ENCODE assay signal across 8 cellular contexts in the genomic region with DNA sequence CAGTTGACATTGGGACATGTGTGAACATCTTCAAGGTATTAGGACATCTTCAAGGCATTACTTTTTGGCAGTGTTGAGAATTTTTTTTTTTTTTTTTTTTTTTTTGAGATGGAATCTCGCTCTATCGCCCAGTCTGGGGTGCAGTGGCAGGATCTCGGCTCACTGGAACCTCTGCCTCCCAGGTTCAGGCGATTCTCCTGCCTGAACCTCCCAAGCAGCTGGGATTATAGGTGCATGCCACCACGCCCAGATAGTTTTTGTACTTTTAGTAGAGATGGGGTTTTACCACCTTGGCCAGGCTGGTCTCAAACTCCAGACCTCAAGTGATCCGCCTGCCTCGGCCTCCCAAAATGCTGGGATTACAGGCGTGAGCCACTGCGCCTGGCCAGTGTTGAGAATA. TPM values are rescaled to one million over a fixed set of nuclear protein-coding genes. Genes with fewer than 3 reads are reported as not detected.
DNase-seq lines count a peak whose midpoint lies in the region; ATAC-seq, FAIRE-seq and TF ChIP-seq lines count a peak whose summit lies in the region.
"Not testable (repeated sequence)": the region's sequence is repeated elsewhere in the genome, so short reads cannot be mapped to it uniquely, and the experiment has no call there.

No MANE protein-coding gene starts in this region.

- not testable (repeated sequence) for H3K27ac ChIP-seq in CD4-positive, alpha-beta T cell (ENCODE audit: low read depth, low read length); astrocyte (ENCODE audit: low read depth, low read length); HepG2 (ENCODE audit: extremely low read length, insufficient read depth, low read length); osteoblast (ENCODE audit: low read depth, low read length); thoracic aorta
- H3K27ac ChIP-seq in KMS-11 (peak overlapping the region; percentile 98), VCaP (peak overlapping the region; percentile 98; the same call in 1 of the 2 replicates), esophagus squamous epithelium (peak overlapping the region in 3 of 4 donors; percentile 33 to 96 (median 37))

- H3K27me3 Mint-ChIP-seq in CD4-positive, alpha-beta T cell; astrocyte (ENCODE audit: low read depth, unreplicated experiment): not testable (repeated sequence)

- CTCF ChIA-PET in CD4-positive, alpha-beta T cell (lab: Charles Lee); HepG2 (lab: Yijun Ruan, JAX; ENCODE audit: low intra/inter-chr PET ratio, low total read pairs): not testable (repeated sequence)

- H3K4me3 Mint-ChIP-seq in CD4-positive, alpha-beta T cell, result peak overlapping the region; percentile 85
- H3K4me3 Mint-ChIP-seq in astrocyte (ENCODE audit: unreplicated experiment), result peak overlapping the region; percentile 86

- H3K4me2 ChIP-seq in KMS-11 (peak overlapping the region; percentile 100), astrocyte (ENCODE audit: low read length) (peak overlapping the region; percentile 91), HepG2 (ENCODE audit: low read depth, low read length) (peak overlapping the region; percentile 76), osteoblast (ENCODE audit: insufficient read depth, low read length) (peak overlapping the region; percentile 92)

- not testable (repeated sequence) for H3K9me3 ChIP-seq in CD4-positive, alpha-beta T cell (ENCODE audit: control insufficient read depth, low read length); astrocyte (ENCODE audit: insufficient read depth, low read depth, low read length); esophagus squamous epithelium; HepG2 (ENCODE audit: low read length); osteoblast (ENCODE audit: low read depth, low read length); thoracic aorta

- H3K79me2 ChIP-seq in KMS-11 (ENCODE audit: insufficient read depth, low read depth), result peaks cover 100% of the 10 kb centered on the region
- peaks cover 100% of the 10 kb centered on the region for H3K79me2 ChIP-seq in astrocyte (ENCODE audit: insufficient read depth, low read length)
- peaks cover 99% of the 10 kb centered on the region for H3K79me2 ChIP-seq in HepG2 (ENCODE audit: insufficient read depth, low read length)
- peaks cover 99% of the 10 kb centered on the region for H3K79me2 ChIP-seq in osteoblast (ENCODE audit: insufficient read depth, low read length)

- not testable (repeated sequence) for DNase-seq in CD4-positive, alpha-beta T cell; astrocyte (ENCODE audit: low read depth); esophagus squamous epithelium (lab: John Stamatoyannopoulos, UW); HepG2 (ENCODE audit: low spot score); osteoblast (ENCODE audit: insufficient read length, low spot score, missing footprints); thoracic aorta (ENCODE audit: low spot score)

- in situ Hi-C loops in HepG2 (cut with HindIII; ENCODE audit: extremely low pct_ligation_motif_present, low pct_unique_long_range_greater_than_20kb), result not testable (repeated sequence)

- not testable (repeated sequence) for TF ChIP-seq CTCF in CD4-positive, alpha-beta T cell (IDR thresholded peaks at IDR 0.05); KMS-11 (conservative IDR thresholded peaks at IDR 0.05; ENCODE audit: low read depth, low read length); VCaP (conservative IDR thresholded peaks at IDR 0.05); astrocyte (IDR thresholded peaks at IDR 0.05; ENCODE audit: insufficient read depth, low read depth, low read length); esophagus squamous epithelium (IDR thresholded peaks at IDR 0.05); HepG2 (CRISPR knock-in tag; IDR thresholded peaks at IDR 0.05); osteoblast (IDR thresholded peaks at IDR 0.05; ENCODE audit: extremely low read depth, low read depth, low read length); thoracic aorta (IDR thresholded peaks at IDR 0.05)

- not testable (repeated sequence) for H2AFZ ChIP-seq in KMS-11 (ENCODE audit: low read depth); astrocyte (ENCODE audit: low read depth, low read length); HepG2 (ENCODE audit: low read length); osteoblast (ENCODE audit: low read length)

- POLR2A ChIA-PET in CD4-positive, alpha-beta T cell (lab: Charles Lee), result interaction anchor here (1.6 kb wide), 1 partner anchor 51 kb away, joined by 4 read pairs; a partner anchor contains a TSS
- POLR2A ChIA-PET in HepG2 (lab: Yijun Ruan, JAX), result not testable (repeated sequence)

- intact Hi-C loops in CD4-positive, alpha-beta T cell (cut with DNase I, micrococcal nuclease), result loop anchor here in 1 of 2 experiments (10.0 kb wide), 2 partner anchors 326 to 946 kb away; no protein-coding TSS in a partner anchor
- intact Hi-C loops in esophagus squamous epithelium (cut with DNase I), result loop anchor here (10.0 kb wide), 1 partner anchor 686 kb away; no protein-coding TSS in a partner anchor
- intact Hi-C loops in HepG2 (cut with micrococcal nuclease; ENCODE audit: unreplicated experiment), result not testable (repeated sequence)

- peak overlapping the region; percentile 94 for H3K9ac ChIP-seq in KMS-11
- H3K9ac ChIP-seq in astrocyte (ENCODE audit: low read length); HepG2 (ENCODE audit: insufficient read depth, low read depth, low read length): not testable (repeated sequence)

- not testable (repeated sequence) for ATAC-seq in CD4-positive, alpha-beta T cell (ENCODE audit: poor library complexity); HepG2; thoracic aorta (ENCODE audit: insufficient number of reproducible peaks, low FRiP score, low read depth)

- WGBS in esophagus squamous epithelium, 2 donors, result 50 to 86% methylated on average over 4 to 9 of the region's 9 CpGs
- WGBS in HepG2 (ENCODE audit: low lambda C conversion rate), result 95% methylated on average over 9 of the region's 9 CpGs

- peaks cover 26% of the 10 kb centered on the region for H4K20me1 ChIP-seq in KMS-11 (ENCODE audit: insufficient read depth)
- H4K20me1 ChIP-seq in astrocyte (ENCODE audit: insufficient read depth, low read length), result peaks cover 92% of the 10 kb centered on the region
- peaks cover 64% of the 10 kb centered on the region for H4K20me1 ChIP-seq in HepG2 (ENCODE audit: insufficient read depth, low read length)
- peaks cover 61% of the 10 kb centered on the region for H4K20me1 ChIP-seq in osteoblast (ENCODE audit: insufficient read depth, low read length)

- FAIRE-seq in astrocyte (lab: Jason Lieb, UNC); HepG2 (lab: Jason Lieb, UNC): not testable (repeated sequence)

- not testable (repeated sequence) for TF ChIP-seq EP300 in HepG2 (IDR thresholded peaks at IDR 0.05; ENCODE audit: low read depth in 2 of 2, low read length in 2 of 2); HepG2 (CRISPR knock-in tag; IDR thresholded peaks at IDR 0.05; ENCODE audit: borderline replicate concordance)

- H3K4me1 ChIP-seq in KMS-11 (ENCODE audit: low read depth, poor library complexity, severe bottlenecking), result peaks cover 47% of the 10 kb centered on the region
- H3K4me1 ChIP-seq in astrocyte (ENCODE audit: insufficient read depth, low read length), result not testable (repeated sequence)
- peaks cover 7 to 72% (median 28%) of the 10 kb centered on the region in 3 donors for H3K4me1 ChIP-seq in esophagus squamous epithelium
- peaks cover 49% of the 10 kb centered on the region for H3K4me1 ChIP-seq in HepG2 (ENCODE audit: insufficient read depth, low read length)
- H3K4me1 ChIP-seq in osteoblast (ENCODE audit: insufficient read depth, low read length), result peaks cover 26% of the 10 kb centered on the region
- H3K4me1 ChIP-seq in thoracic aorta (ENCODE audit: control insufficient read depth in 1 of 2, low read depth in 2 of 2), result peaks cover 23 to 51% of the 10 kb centered on the region in 2 donors

- not testable (repeated sequence) for TF ChIP-seq RAD21 in HepG2 (CRISPR knock-in tag; IDR thresholded peaks at IDR 0.05)

- not testable (repeated sequence) for H3K27me3 ChIP-seq in CD4-positive, alpha-beta T cell (ENCODE audit: control insufficient read depth, insufficient read depth, low read length); KMS-11 (ENCODE audit: insufficient read depth, low read depth); astrocyte (ENCODE audit: insufficient read depth, low read length); esophagus squamous epithelium; HepG2 (ENCODE audit: control insufficient read depth in 1 of 2, insufficient read depth in 2 of 2, low read length in 2 of 2); osteoblast (ENCODE audit: insufficient read depth, low read length); thoracic aorta (replicated peaks; ENCODE audit: insufficient read depth)

- not testable (repeated sequence) for H3K9me3 Mint-ChIP-seq in CD4-positive, alpha-beta T cell; astrocyte (ENCODE audit: unreplicated experiment)

- H3K4me3 ChIP-seq in KMS-11 (IDR thresholded peaks at IDR 0.05; ENCODE audit: insufficient read depth, low read depth, low read length); astrocyte (ENCODE audit: insufficient read depth, low read depth, low read length); HepG2 (replicated peaks in 1 of 3; ENCODE audit: insufficient read depth in 1 of 3, low read depth in 2 of 3, low read length in 3 of 3); osteoblast (ENCODE audit: insufficient read depth, low read length): not testable (repeated sequence)
- H3K4me3 ChIP-seq in esophagus squamous epithelium (peak overlapping the region in 3 of 4 donors; percentile 92 to 97 (median 92)), thoracic aorta (peak overlapping the region; percentile 94)

- peaks cover 82% of the 10 kb centered on the region for H3K4me1 Mint-ChIP-seq in CD4-positive, alpha-beta T cell (ENCODE audit: low read depth)
- H3K4me1 Mint-ChIP-seq in astrocyte (ENCODE audit: low read depth, unreplicated experiment), result peaks cover 23% of the 10 kb centered on the region

- TF ChIP-seq POLR2A in esophagus squamous epithelium (IDR thresholded peaks at IDR 0.05); HepG2 (IDR thresholded peaks at IDR 0.05; ENCODE audit: insufficient read depth in 1 of 2, low read depth in 2 of 2, low read length in 2 of 2): not testable (repeated sequence)

- not testable (repeated sequence) for BruUV-seq in HepG2 (replicated peaks; lab: Mats Ljungman, UMichigan)

- H3K36me3 Mint-ChIP-seq in CD4-positive, alpha-beta T cell (ENCODE audit: low read depth), result peaks cover 48% of the 10 kb centered on the region
- not testable (repeated sequence) for H3K36me3 Mint-ChIP-seq in astrocyte (ENCODE audit: low read depth, unreplicated experiment)

- peak overlapping the region; percentile 66 for H3K27ac Mint-ChIP-seq in CD4-positive, alpha-beta T cell
- not testable (repeated sequence) for H3K27ac Mint-ChIP-seq in astrocyte (ENCODE audit: unreplicated experiment)

- peaks cover 20% of the 10 kb centered on the region; the same call in 1 of the 2 replicates for H3K36me3 ChIP-seq in KMS-11 (ENCODE audit: insufficient read depth)
- not testable (repeated sequence) for H3K36me3 ChIP-seq in astrocyte (ENCODE audit: insufficient read depth, low read length); esophagus squamous epithelium; HepG2 (replicated peaks in 1 of 2; ENCODE audit: control insufficient read depth in 1 of 2, insufficient read depth in 2 of 2, low read length in 2 of 2); osteoblast (ENCODE audit: insufficient read depth, low read length); thoracic aorta

RNA-seq across cellular contexts. Expression of a gene that starts 5.7 kb away (rescaled TPM):
- 10 to 100 TPM; 79.8 to 86.0 TPM for total RNA-seq in CD4-positive, alpha-beta T cell
- total RNA-seq in astrocyte (90.3 and 99.2 TPM in 2 replicates), esophagus squamous epithelium (100 to 1,000 TPM in 1 of 4 donors, 10 to 100 TPM in 3; 27.9 to 131 (median 68.1) TPM), HepG2 (2016; rRNA removed; fragmentation: Illumina TruSeq; extraction: Trizol) (53.4 and 61.3 TPM in 2 replicates), osteoblast (169 and 193 TPM in 2 replicates), thoracic aorta (100 to 1,000 TPM; 146 to 168 TPM)
- total RNA-seq in HepG2 (2016; cell fraction: cytosol; rRNA removed; fragmentation: Illumina TruSeq; extraction: Trizol; ENCODE audit: low read depth), result 82.4 and 88.0 TPM in 2 replicates
- total RNA-seq in HepG2 (2016; cell fraction: insoluble cytoplasmic fraction; rRNA removed; fragmentation: Illumina TruSeq; extraction: Trizol), result 47.2 and 66.2 TPM in 2 replicates
- total RNA-seq in HepG2 (2016; cell fraction: membrane; rRNA removed; fragmentation: Illumina TruSeq; extraction: Trizol), result 81.1 and 107 TPM in 2 replicates
- 127 and 136 TPM in 2 replicates for total RNA-seq in HepG2 (2016; cell fraction: nucleus; rRNA removed; fragmentation: Illumina TruSeq; extraction: Trizol)
- 21.4 and 30.3 TPM in 2 replicates for polyA plus RNA-seq in HepG2 (2011; rRNA removed)
- polyA plus RNA-seq in HepG2 (2011; cell fraction: cytosol; rRNA removed), result 7.0 and 9.2 TPM in 2 replicates
- polyA plus RNA-seq in HepG2 (2011; cell fraction: nucleus; rRNA removed), result 16.9 and 17.8 TPM in 2 replicates
- 34.8 and 38.6 TPM in 2 replicates for polyA plus RNA-seq in HepG2 (2012)
- polyA plus RNA-seq in HepG2 (2016; cell fraction: cytosol; fragmentation: Illumina TruSeq; extraction: Trizol; ENCODE audit: low read depth), result 34.1 and 35.2 TPM in 2 replicates
- 41.9 and 43.9 TPM in 2 replicates for polyA plus RNA-seq in HepG2 (2016; cell fraction: insoluble cytoplasmic fraction; fragmentation: Illumina TruSeq; extraction: Trizol; ENCODE audit: low read depth)
- polyA plus RNA-seq in HepG2 (2016; cell fraction: membrane; fragmentation: Illumina TruSeq; extraction: Trizol; ENCODE audit: low read depth), result 60.0 and 64.3 TPM in 2 replicates
- polyA plus RNA-seq in HepG2 (2016; cell fraction: nucleus; fragmentation: Illumina TruSeq; extraction: Trizol; ENCODE audit: insufficient read depth, low read depth), result 62.6 and 63.9 TPM in 2 replicates
- 18.6 and 85.7 TPM in 2 replicates for polyA minus RNA-seq in HepG2 (2011; rRNA and poly(A)+ RNA removed; ENCODE audit: low replicate concordance)
- 43.6 and 59.8 TPM in 2 replicates for polyA minus RNA-seq in HepG2 (2011; cell fraction: cytosol; rRNA and poly(A)+ RNA removed)
- polyA minus RNA-seq in HepG2 (2011; cell fraction: nucleus; rRNA and poly(A)+ RNA removed), result 255 and 302 TPM in 2 replicates

RNA-seq across cellular contexts. Expression of a gene that starts 5.8 kb away (rescaled TPM):
- total RNA-seq in CD4-positive, alpha-beta T cell, result under 1 TPM; 0.33 to 0.36 TPM
- total RNA-seq in astrocyte, result 1.4 and 1.5 TPM in 2 replicates
- under 1 TPM; 0.11 to 0.91 (median 0.40) TPM for total RNA-seq in esophagus squamous epithelium
- 0.39 and 0.44 TPM in 2 replicates for total RNA-seq in HepG2 (2016; rRNA removed; fragmentation: Illumina TruSeq; extraction: Trizol)
- 0.53 and 0.61 TPM in 2 replicates for total RNA-seq in HepG2 (2016; cell fraction: cytosol; rRNA removed; fragmentation: Illumina TruSeq; extraction: Trizol; ENCODE audit: low read depth)
- 0.45 and 0.46 TPM in 2 replicates for total RNA-seq in HepG2 (2016; cell fraction: insoluble cytoplasmic fraction; rRNA removed; fragmentation: Illumina TruSeq; extraction: Trizol)
- 0.68 and 0.76 TPM in 2 replicates for total RNA-seq in HepG2 (2016; cell fraction: membrane; rRNA removed; fragmentation: Illumina TruSeq; extraction: Trizol)
- total RNA-seq in HepG2 (2016; cell fraction: nucleus; rRNA removed; fragmentation: Illumina TruSeq; extraction: Trizol), result 0.56 and 0.63 TPM in 2 replicates
- 0.08 and 0.12 TPM in 2 replicates for polyA plus RNA-seq in HepG2 (2011; rRNA removed)
- 0.12 and 0.14 TPM in 2 replicates for polyA plus RNA-seq in HepG2 (2011; cell fraction: cytosol; rRNA removed)
- 0.19 and 0.23 TPM in 2 replicates for polyA plus RNA-seq in HepG2 (2011; cell fraction: nucleus; rRNA removed)
- 0.15 and 0.34 TPM in 2 replicates for polyA plus RNA-seq in HepG2 (2012)
- 0.06 and 0.10 TPM in 2 replicates for polyA plus RNA-seq in HepG2 (2016; cell fraction: cytosol; fragmentation: Illumina TruSeq; extraction: Trizol; ENCODE audit: low read depth)
- polyA plus RNA-seq in HepG2 (2016; cell fraction: insoluble cytoplasmic fraction; fragmentation: Illumina TruSeq; extraction: Trizol; ENCODE audit: low read depth), result 0.38 and 0.51 TPM in 2 replicates
- 0.28 and 0.29 TPM in 2 replicates for polyA plus RNA-seq in HepG2 (2016; cell fraction: membrane; fragmentation: Illumina TruSeq; extraction: Trizol; ENCODE audit: low read depth)
- polyA plus RNA-seq in HepG2 (2016; cell fraction: nucleus; fragmentation: Illumina TruSeq; extraction: Trizol; ENCODE audit: insufficient read depth, low read depth), result 0.27 TPM in 2 replicates
- polyA minus RNA-seq in HepG2 (2011; rRNA and poly(A)+ RNA removed; ENCODE audit: low replicate concordance), result 0.64 and 3.7 TPM in 2 replicates
- 0.20 and 0.35 TPM in 2 replicates for polyA minus RNA-seq in HepG2 (2011; cell fraction: cytosol; rRNA and poly(A)+ RNA removed)
- polyA minus RNA-seq in HepG2 (2011; cell fraction: nucleus; rRNA and poly(A)+ RNA removed), result 0.75 and 1.0 TPM in 2 replicates
- 0.59 and 0.72 TPM in 2 replicates for total RNA-seq in osteoblast
- under 1 TPM; 0.14 TPM for total RNA-seq in thoracic aorta

RNA-seq across cellular contexts. Expression of a gene that starts 51.1 kb away (rescaled TPM):
- total RNA-seq in CD4-positive, alpha-beta T cell, result 10 to 100 TPM; 33.7 to 38.7 TPM
- total RNA-seq in astrocyte (71.0 and 72.5 TPM in 2 replicates), esophagus squamous epithelium (10 to 100 TPM; 22.3 to 30.1 (median 26.2) TPM), HepG2 (2016; rRNA removed; fragmentation: Illumina TruSeq; extraction: Trizol) (23.2 and 28.2 TPM in 2 replicates), osteoblast (43.8 and 43.9 TPM in 2 replicates), thoracic aorta (10 to 100 TPM; 25.3 to 29.1 TPM)
- 4.1 and 4.4 TPM in 2 replicates for total RNA-seq in HepG2 (2016; cell fraction: cytosol; rRNA removed; fragmentation: Illumina TruSeq; extraction: Trizol; ENCODE audit: low read depth)
- 20.5 and 28.2 TPM in 2 replicates for total RNA-seq in HepG2 (2016; cell fraction: insoluble cytoplasmic fraction; rRNA removed; fragmentation: Illumina TruSeq; extraction: Trizol)
- 9.8 and 11.6 TPM in 2 replicates for total RNA-seq in HepG2 (2016; cell fraction: membrane; rRNA removed; fragmentation: Illumina TruSeq; extraction: Trizol)
- 31.5 and 36.1 TPM in 2 replicates for total RNA-seq in HepG2 (2016; cell fraction: nucleus; rRNA removed; fragmentation: Illumina TruSeq; extraction: Trizol)
- 13.2 and 14.9 TPM in 2 replicates for polyA plus RNA-seq in HepG2 (2011; rRNA removed)
- 5.7 and 10.9 TPM in 2 replicates for polyA plus RNA-seq in HepG2 (2011; cell fraction: cytosol; rRNA removed)
- 9.2 and 13.6 TPM in 2 replicates for polyA plus RNA-seq in HepG2 (2011; cell fraction: nucleus; rRNA removed)
- polyA plus RNA-seq in HepG2 (2012), result 28.9 and 35.5 TPM in 2 replicates
- polyA plus RNA-seq in HepG2 (2016; cell fraction: cytosol; fragmentation: Illumina TruSeq; extraction: Trizol; ENCODE audit: low read depth), result 1.4 and 1.9 TPM in 2 replicates
- polyA plus RNA-seq in HepG2 (2016; cell fraction: insoluble cytoplasmic fraction; fragmentation: Illumina TruSeq; extraction: Trizol; ENCODE audit: low read depth), result 15.9 and 16.5 TPM in 2 replicates
- 5.1 and 5.7 TPM in 2 replicates for polyA plus RNA-seq in HepG2 (2016; cell fraction: membrane; fragmentation: Illumina TruSeq; extraction: Trizol; ENCODE audit: low read depth)
- polyA plus RNA-seq in HepG2 (2016; cell fraction: nucleus; fragmentation: Illumina TruSeq; extraction: Trizol; ENCODE audit: insufficient read depth, low read depth), result 35.9 and 37.6 TPM in 2 replicates
- 8.2 and 36.0 TPM in 2 replicates for polyA minus RNA-seq in HepG2 (2011; rRNA and poly(A)+ RNA removed; ENCODE audit: low replicate concordance)
- 15.2 and 18.0 TPM in 2 replicates for polyA minus RNA-seq in HepG2 (2011; cell fraction: cytosol; rRNA and poly(A)+ RNA removed)
- polyA minus RNA-seq in HepG2 (2011; cell fraction: nucleus; rRNA and poly(A)+ RNA removed), result 45.7 and 51.8 TPM in 2 replicates
